ENCODE assay signal across 12 cellular contexts in the genomic region with DNA sequence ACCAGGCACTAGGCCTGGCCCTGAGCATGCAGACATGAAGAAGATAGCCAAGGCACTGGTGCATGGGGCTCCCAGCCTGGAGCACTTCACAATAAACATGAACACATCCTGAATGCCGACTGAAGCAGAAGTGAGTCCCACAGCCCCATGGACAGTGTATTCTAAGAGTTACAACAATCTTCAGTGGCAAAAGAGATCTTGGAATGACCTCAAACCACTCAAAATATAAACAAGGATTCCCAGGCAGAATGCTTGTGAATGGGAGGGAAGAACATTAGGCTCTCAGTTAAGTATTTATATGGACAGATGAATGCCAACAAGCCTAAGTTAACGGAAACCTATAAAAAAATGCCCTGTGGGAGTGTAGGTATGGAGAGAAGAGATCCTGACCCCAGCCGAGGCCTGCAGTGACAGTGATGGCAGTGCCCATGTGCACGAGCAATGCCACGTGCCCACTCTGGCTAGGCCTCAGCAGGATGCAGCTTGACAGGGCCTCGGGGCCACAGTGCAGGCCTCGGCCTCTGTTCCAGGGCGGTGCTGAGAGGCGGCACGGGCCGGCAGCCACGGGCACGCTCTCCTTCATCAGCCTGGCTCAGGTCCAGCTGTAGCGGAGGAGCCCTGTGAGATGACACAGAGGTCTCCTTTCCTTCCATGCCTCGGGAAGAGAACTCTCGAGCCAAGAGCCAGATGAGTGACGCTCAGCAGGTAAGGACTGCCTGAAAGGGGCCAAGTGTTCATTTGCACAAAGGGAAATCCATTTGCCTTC. TPM values are rescaled to one million over a fixed set of nuclear protein-coding genes. Genes with fewer than 3 reads are reported as not detected.
A peak's percentile ranks its signal among the peaks of the same experiment; 100 is the strongest.
DNase-seq lines count a peak whose midpoint lies in the region; ATAC-seq and TF ChIP-seq lines count a peak whose summit lies in the region.
"Had no signal": no experiment of that assay in that cellular context is flagged by ENCODE, and none has a peak within 500 bp of the region (broad histone marks: within the 10 kb centered on the region; RNA-seq: fewer than 3 reads in every experiment).

No MANE protein-coding gene starts in this region.

- TF ChIP-seq POLR2A in GM18505 (IDR thresholded peaks at IDR 0.05; ENCODE audit: borderline replicate concordance, extremely low read depth, insufficient read depth, insufficient read length) = no peak

- H3K27me3 ChIP-seq in CD8-positive, alpha-beta T cell (ENCODE audit: insufficient read depth, low read length) = no peaks in the 10 kb centered on the region
- no peaks in the 10 kb centered on the region for H3K27me3 ChIP-seq in heart right ventricle

- peaks cover 7% of the 10 kb centered on the region for H3K9me3 Mint-ChIP-seq in CD8-positive, alpha-beta T cell
- peaks cover 7% of the 10 kb centered on the region for H3K9me3 Mint-ChIP-seq in activated CD8-positive, alpha-beta T cell treated with anti-CD3 and anti-CD28 coated beads for 36 hours

- H3K36me3 ChIP-seq in CD8-positive, alpha-beta T cell (ENCODE audit: insufficient read depth, low read length) = peaks cover 20% of the 10 kb centered on the region
- H3K36me3 ChIP-seq in heart right ventricle = peaks cover 0 to 75% (median 5%) of the 10 kb centered on the region in 9 donors

- WGBS in heart right ventricle, 2 donors = 51 to 53% methylated on average over 17 of the region's 17 CpGs

- H3K27ac ChIP-seq in CD8-positive, alpha-beta T cell (ENCODE audit: low read depth, low read length) = no peak overlapping the region
- peak overlapping the region in 6 of 10 donors; percentile 14 to 48 (median 38) for H3K27ac ChIP-seq in heart right ventricle

- no peak for ATAC-seq in CD8-positive, alpha-beta T cell
- ATAC-seq in activated CD8-positive, alpha-beta T cell treated with anti-CD3 and anti-CD28 coated beads for 36 hours = no peak
- ATAC-seq in heart right ventricle (peak in 7 of 8 donors; percentile 26 to 69 (median 51)), sciatic nerve (peak; percentile 41), HG02981 (IDR thresholded peaks at IDR 0.05; ENCODE audit: unreplicated experiment) (no peak), GM18505 (IDR thresholded peaks at IDR 0.05; ENCODE audit: unreplicated experiment) (no peak)
- ATAC-seq: PC-3 had no signal

- H3K27me3 Mint-ChIP-seq in CD8-positive, alpha-beta T cell (ENCODE audit: low read depth) = no peaks in the 10 kb centered on the region
- H3K27me3 Mint-ChIP-seq in activated CD8-positive, alpha-beta T cell treated with anti-CD3 and anti-CD28 coated beads for 36 hours = no peaks in the 10 kb centered on the region

- CTCF ChIA-PET in CD8-positive, alpha-beta T cell (lab: Charles Lee) = no interaction called here
- CTCF ChIA-PET in activated CD8-positive, alpha-beta T cell treated with anti-CD3 and anti-CD28 coated beads for 36 hours (lab: Charles Lee) = no interaction called here

- no peaks in the 10 kb centered on the region for H3K9me3 ChIP-seq in CD8-positive, alpha-beta T cell (ENCODE audit: low read length)
- peaks cover 0 to 10% (median 0%) of the 10 kb centered on the region in 11 donors for H3K9me3 ChIP-seq in heart right ventricle

- no peak overlapping the region for H3K4me3 ChIP-seq in CD8-positive, alpha-beta T cell (ENCODE audit: low read depth, low read length)
- H3K4me3 ChIP-seq in heart right ventricle = no peak overlapping the region

- H3K27ac Mint-ChIP-seq in CD8-positive, alpha-beta T cell = peak overlapping the region; percentile 53
- H3K27ac Mint-ChIP-seq in activated CD8-positive, alpha-beta T cell treated with anti-CD3 and anti-CD28 coated beads for 36 hours = peak overlapping the region; percentile 19
- H3K27ac Mint-ChIP-seq: nephron progenitor cell; T-helper 2 cell treated with Interferon-gamma antibody and Interleukin-4, amounts not matched to agents 5 μg/mL and 100 μg/mL, for 36 hours had no signal

- no peak for TF ChIP-seq CTCF in CD8-positive, alpha-beta T cell (IDR thresholded peaks at IDR 0.05)
- TF ChIP-seq CTCF in activated CD8-positive, alpha-beta T cell treated with anti-CD3 and anti-CD28 coated beads for 36 hours (IDR thresholded peaks at IDR 0.05) = no peak
- no peak for TF ChIP-seq CTCF in heart right ventricle (IDR thresholded peaks at IDR 0.05)

- peaks cover 10% of the 10 kb centered on the region for H3K4me1 ChIP-seq in CD8-positive, alpha-beta T cell (ENCODE audit: insufficient read depth, low read length)
- H3K4me1 ChIP-seq in heart right ventricle = peaks cover 6 to 85% (median 77%) of the 10 kb centered on the region in 9 donors

- H3K4me3 Mint-ChIP-seq in CD8-positive, alpha-beta T cell = no peak overlapping the region
- no peak overlapping the region for H3K4me3 Mint-ChIP-seq in activated CD8-positive, alpha-beta T cell treated with anti-CD3 and anti-CD28 coated beads for 36 hours
- H3K4me3 Mint-ChIP-seq: nephron progenitor cell; T-helper 2 cell treated with Interferon-gamma antibody and Interleukin-4, amounts not matched to agents 5 μg/mL and 100 μg/mL, for 36 hours had no signal

- intact Hi-C loops in CD8-positive, alpha-beta T cell (cut with DNase I, micrococcal nuclease) = no loop called here
- intact Hi-C loops in activated CD8-positive, alpha-beta T cell treated with anti-CD3 and anti-CD28 coated beads for 36 hours (cut with micrococcal nuclease) = no loop called here
- intact Hi-C loops in heart right ventricle (cut with DNase I) = loop anchor here in 1 of 10 donors (5.0 kb wide), 1 partner anchor 42 kb away; no protein-coding TSS in a partner anchor
- intact Hi-C loops in sciatic nerve (cut with DNase I) = loop anchor here (5.0 kb wide), 1 partner anchor 852 kb away; no protein-coding TSS in a partner anchor

- H3K36me3 Mint-ChIP-seq in CD8-positive, alpha-beta T cell = peaks cover 85% of the 10 kb centered on the region
- H3K36me3 Mint-ChIP-seq in activated CD8-positive, alpha-beta T cell treated with anti-CD3 and anti-CD28 coated beads for 36 hours (ENCODE audit: low read depth) = peaks cover 62% of the 10 kb centered on the region

- no peak for DNase-seq in CD8-positive, alpha-beta T cell
- DNase-seq in activated CD8-positive, alpha-beta T cell treated with anti-CD3 and anti-CD28 coated beads for 36 hours = no peak
- DNase-seq in heart right ventricle = peak in 1 of 2 donors; percentile 59
- no peak for DNase-seq in sciatic nerve (ENCODE audit: low spot score)
- DNase-seq in NCI-H526 (lab: John Stamatoyannopoulos, UW) = no peak
- no peak for DNase-seq in activated gamma-delta T cell (lab: John Stamatoyannopoulos, UW)
- DNase-seq: nephron progenitor cell; PC-3; stimulated activated CD8-positive, alpha-beta memory T cell treated with anti-CD3 and anti-CD28 coated beads, Interleukin-4, amount 100 ng/mL, for 48 hours had no signal

- H3K4me1 Mint-ChIP-seq in CD8-positive, alpha-beta T cell (ENCODE audit: low read depth) = peaks cover 74% of the 10 kb centered on the region
- peaks cover 55% of the 10 kb centered on the region for H3K4me1 Mint-ChIP-seq in activated CD8-positive, alpha-beta T cell treated with anti-CD3 and anti-CD28 coated beads for 36 hours (ENCODE audit: low read depth)

- POLR2A ChIA-PET in CD8-positive, alpha-beta T cell (lab: Charles Lee) = no interaction called here
- POLR2A ChIA-PET in activated CD8-positive, alpha-beta T cell treated with anti-CD3 and anti-CD28 coated beads for 36 hours (lab: Charles Lee) = no interaction called here

RNA-seq across cellular contexts. Expression of a gene that starts 49.2 kb away (rescaled TPM):
- 1 to 10 TPM; 7.9 to 9.3 TPM for total RNA-seq in CD8-positive, alpha-beta T cell
- total RNA-seq in activated CD8-positive, alpha-beta T cell treated with anti-CD3 and anti-CD28 coated beads for 36 hours = 10 to 100 TPM; 48.1 to 56.4 TPM
- total RNA-seq in heart right ventricle = 10 to 100 TPM; 18.3 to 41.4 (median 29.0) TPM
- polyA plus RNA-seq in heart right ventricle = 10 to 100 TPM in 1 of 2 donors, 1 to 10 TPM in 1; 9.3 to 13.0 TPM
- total RNA-seq in sciatic nerve = 50.2 TPM

Comparison
In these comparisons a context has a peak if more than half of its experiments do, and no peak if none do; other contexts are left out.
1. ATAC-seq: peak in heart right ventricle (7 of 8) and sciatic nerve (single experiment); none in CD8-positive, alpha-beta T cell (single experiment), activated CD8-positive, alpha-beta T cell treated with anti-CD3 and anti-CD28 coated beads for 36 hours (single experiment), HG02981 (single experiment) and GM18505 (single experiment).